9 cellular contexts compared by ENCODE assay signal in genomic region chr1:233613252-233614172, GRCh38. TPM values are rescaled to one million over a fixed set of nuclear protein-coding genes. Genes with fewer than 3 reads are reported as not detected.
DNase-seq lines count a peak whose midpoint lies in the region; ATAC-seq and TF ChIP-seq lines count a peak whose summit lies in the region.
"Had no signal": no experiment of that assay in that cellular context is flagged by ENCODE, and none has a peak within 500 bp of the region (broad histone marks: within the 10 kb centered on the region; RNA-seq: fewer than 3 reads in every experiment).

TSS of gene KCNK1 (plus strand) at chr1:233614106. CDS start at chr1:233614172, 66 bp downstream.

- ATAC-seq in right cardiac atrium (peak; percentile 88 to 90), sciatic nerve (peak; percentile 91)
- ATAC-seq in activated CD8-positive, alpha-beta T cell treated with anti-CD3 and anti-CD28 coated beads, Interleukin-2, amount 10 ng/mL, durations not matched to agents 7 days and 5 days = no peak

- no peaks in the 10 kb centered on the region for H3K9me3 ChIP-seq in right cardiac atrium (ENCODE audit: control insufficient read depth, low read length)

- no peak within 1 kb of the TSS for H3K27ac Mint-ChIP-seq in activated CD8-positive, alpha-beta T cell treated with anti-CD3 and anti-CD28 coated beads, Interleukin-2, amount 10 ng/mL, durations not matched to agents 7 days and 5 days

- CTCF ChIA-PET in AG04449 (lab: Yijun Ruan, JAX) = no interaction called here
- CTCF ChIA-PET in activated CD8-positive, alpha-beta T cell treated with anti-CD3 and anti-CD28 coated beads, Interleukin-2, amount 10 ng/mL, durations not matched to agents 7 days and 5 days (lab: Charles Lee) = no interaction called here

- intact Hi-C loops in right cardiac atrium (cut with DNase I) = no loop called here
- intact Hi-C loops in sciatic nerve (cut with DNase I) = no loop called here

- H3K27ac ChIP-seq in angular gyrus (ENCODE audit: low read depth, low read length) (peak within 1 kb of the TSS; percentile 75), right cardiac atrium (ENCODE audit: low read length) (peak within 1 kb of the TSS; percentile 74)
- H3K27ac ChIP-seq: HL-60 had no signal

- in situ Hi-C loops in GM13977 (cut with MboI; ENCODE audit: low pct_unique_long_range_greater_than_20kb, low sequenced_read_pairs, unreplicated experiment) = no loop called here

- H3K4me1 Mint-ChIP-seq in activated CD8-positive, alpha-beta T cell treated with anti-CD3 and anti-CD28 coated beads, Interleukin-2, amount 10 ng/mL, durations not matched to agents 7 days and 5 days (ENCODE audit: low read depth) = peaks cover 4% of the 10 kb centered on the region

- H3K27me3 Mint-ChIP-seq in activated CD8-positive, alpha-beta T cell treated with anti-CD3 and anti-CD28 coated beads, Interleukin-2, amount 10 ng/mL, durations not matched to agents 7 days and 5 days (ENCODE audit: low read depth) = peaks cover 48% of the 10 kb centered on the region

- no peaks in the 10 kb centered on the region for H3K4me1 ChIP-seq in right cardiac atrium (ENCODE audit: control insufficient read depth, insufficient read depth, low read length)

- no peaks in the 10 kb centered on the region for H3K36me3 Mint-ChIP-seq in activated CD8-positive, alpha-beta T cell treated with anti-CD3 and anti-CD28 coated beads, Interleukin-2, amount 10 ng/mL, durations not matched to agents 7 days and 5 days (ENCODE audit: low read depth)

- under 1% methylated on average over 70 of the region's 70 CpGs for WGBS in right cardiac atrium

- no peaks in the 10 kb centered on the region for H3K27me3 ChIP-seq in right cardiac atrium (ENCODE audit: control insufficient read depth, insufficient read depth)

- DNase-seq in AG04449 (ENCODE audit: low read depth, low spot score) (peak; percentile 16), GM13977 (ENCODE audit: low spot score) (peak; percentile 47), M059J (ENCODE audit: low read depth) (peak; percentile 65), right cardiac atrium (peak; percentile 68 to 87 (median 86)), sciatic nerve (ENCODE audit: low spot score) (peak; percentile 74), NCI-H128 (lab: John Stamatoyannopoulos, UW; ENCODE audit: unreplicated experiment) (no peak)
- DNase-seq in activated CD8-positive, alpha-beta T cell treated with anti-CD3 and anti-CD28 coated beads, Interleukin-2, amount 10 ng/mL, durations not matched to agents 7 days and 5 days = no peak

- no peak for TF ChIP-seq CTCF in AG04449 (IDR thresholded peaks at IDR 0.05; ENCODE audit: insufficient read depth, low read length, missing control alignments)
- no peak for TF ChIP-seq CTCF in GM13977 (IDR thresholded peaks at IDR 0.05; ENCODE audit: extremely low read depth, insufficient read depth, missing control alignments)

- H3K4me3 ChIP-seq in AG04449 (ENCODE audit: low read depth, low read length) = peak within 1 kb of the TSS; percentile 65
- peak within 1 kb of the TSS; percentile 48 for H3K4me3 ChIP-seq in right cardiac atrium (ENCODE audit: low read length)

- POLR2A ChIA-PET in AG04449 (lab: Yijun Ruan, JAX) = no interaction called here
- POLR2A ChIA-PET in activated CD8-positive, alpha-beta T cell treated with anti-CD3 and anti-CD28 coated beads, Interleukin-2, amount 10 ng/mL, durations not matched to agents 7 days and 5 days (lab: Charles Lee) = no interaction called here

- H3K4me3 Mint-ChIP-seq in activated CD8-positive, alpha-beta T cell treated with anti-CD3 and anti-CD28 coated beads, Interleukin-2, amount 10 ng/mL, durations not matched to agents 7 days and 5 days = no peak within 1 kb of the TSS

- H3K9me3 Mint-ChIP-seq in activated CD8-positive, alpha-beta T cell treated with anti-CD3 and anti-CD28 coated beads, Interleukin-2, amount 10 ng/mL, durations not matched to agents 7 days and 5 days (ENCODE audit: insufficient read depth) = no peaks in the 10 kb centered on the region

RNA-seq across cellular contexts. Expression of gene KCNK1, which starts in this region (rescaled TPM):
- total RNA-seq in M059J (2014; rRNA removed; shearing (Covaris generic)) = 4.3 and 5.9 TPM in 2 replicates
- 10 to 100 TPM; 72.0 to 95.6 (median 86.0) TPM for total RNA-seq in right cardiac atrium
- 82.2 TPM for polyA plus RNA-seq in right cardiac atrium
- 4.3 TPM for total RNA-seq in sciatic nerve
- total RNA-seq in activated CD8-positive, alpha-beta T cell treated with anti-CD3 and anti-CD28 coated beads, Interleukin-2, amount 10 ng/mL, durations not matched to agents 7 days and 5 days = under 1 TPM in 1 of 2 experiments, not detected in 1; 0.18 TPM

Comparison
In these comparisons a context has a peak if more than half of its experiments do, and no peak if none do; other contexts are left out.
1. RNA of gene KCNK1 (total RNA-seq): 72.0 to 95.6 TPM in right cardiac atrium; 4.3 to 5.9 TPM in M059J, 4.3 TPM in sciatic nerve (single experiment) and 0.18 TPM in activated CD8-positive, alpha-beta T cell treated with anti-CD3 and anti-CD28 coated beads, Interleukin-2, amount 10 ng/mL, durations not matched to agents 7 days and 5 days; every median in the first group is over 10 times any median in the second.
2. DNase-seq: peak in AG04449 (single experiment), GM13977 (single experiment), M059J (single experiment), right cardiac atrium (3 of 3) and sciatic nerve (single experiment); none in activated CD8-positive, alpha-beta T cell treated with anti-CD3 and anti-CD28 coated beads, Interleukin-2, amount 10 ng/mL, durations not matched to agents 7 days and 5 days (single experiment) and NCI-H128 (single experiment).